In genomic region chr7:148722340-148723165, GRCh38 we compare ENCODE assay signal across 10 cellular contexts. TPM values are rescaled to one million over a fixed set of nuclear protein-coding genes. Genes with fewer than 3 reads are reported as not detected.
DNase-seq lines count a peak whose midpoint lies in the region; ATAC-seq and TF ChIP-seq lines count a peak whose summit lies in the region.
"Had no signal": no experiment of that assay in that cellular context is flagged by ENCODE, and none has a peak within 500 bp of the region (broad histone marks: within the 10 kb centered on the region; RNA-seq: fewer than 3 reads in every experiment).

No MANE protein-coding gene starts in this region.

- no peaks in the 10 kb centered on the region for H3K27me3 Mint-ChIP-seq in activated T-cell treated with anti-CD3 and anti-CD28 coated beads, Interleukin-2, amount 50 U/mL, for 24 hours
- peaks cover 1% of the 10 kb centered on the region for H3K27me3 Mint-ChIP-seq in glutamatergic neuron (ENCODE audit: unreplicated experiment)
- no peaks in the 10 kb centered on the region for H3K27me3 Mint-ChIP-seq in stimulated activated naive CD8-positive, alpha-beta T cell treated with anti-CD3 and anti-CD28 coated beads, Interleukin-15, amount 100 ng/mL, for 72 hours
- no peaks in the 10 kb centered on the region for H3K27me3 Mint-ChIP-seq in activated CD4-positive, alpha-beta memory T cell treated with anti-CD3 and anti-CD28 coated beads for 36 hours
- H3K27me3 Mint-ChIP-seq: B cell had no signal

- CTCF ChIA-PET in activated CD4-positive, alpha-beta memory T cell treated with anti-CD3 and anti-CD28 coated beads for 36 hours (lab: Charles Lee) = interaction anchor here (0.9 to 1.4 kb wide), 2 partner anchors 31 to 138 kb away, joined by 3 read pairs; no protein-coding TSS in a partner anchor

- H3K4me1 Mint-ChIP-seq in activated T-cell treated with anti-CD3 and anti-CD28 coated beads, Interleukin-2, amount 50 U/mL, for 24 hours (ENCODE audit: low read depth) = peaks cover 92% of the 10 kb centered on the region
- peaks cover 52% of the 10 kb centered on the region for H3K4me1 Mint-ChIP-seq in glutamatergic neuron (ENCODE audit: low read depth, unreplicated experiment)
- H3K4me1 Mint-ChIP-seq in stimulated activated naive CD8-positive, alpha-beta T cell treated with anti-CD3 and anti-CD28 coated beads, Interleukin-15, amount 100 ng/mL, for 72 hours = peaks cover 75% of the 10 kb centered on the region
- H3K4me1 Mint-ChIP-seq in activated CD4-positive, alpha-beta memory T cell treated with anti-CD3 and anti-CD28 coated beads for 36 hours (ENCODE audit: low read depth) = peaks cover 81% of the 10 kb centered on the region

- no peaks in the 10 kb centered on the region for H3K9me3 Mint-ChIP-seq in activated T-cell treated with anti-CD3 and anti-CD28 coated beads, Interleukin-2, amount 50 U/mL, for 24 hours
- peaks cover 6% of the 10 kb centered on the region for H3K9me3 Mint-ChIP-seq in glutamatergic neuron (ENCODE audit: unreplicated experiment)
- no peaks in the 10 kb centered on the region for H3K9me3 Mint-ChIP-seq in stimulated activated naive CD8-positive, alpha-beta T cell treated with anti-CD3 and anti-CD28 coated beads, Interleukin-15, amount 100 ng/mL, for 72 hours
- H3K9me3 Mint-ChIP-seq in activated CD4-positive, alpha-beta memory T cell treated with anti-CD3 and anti-CD28 coated beads for 36 hours = no peaks in the 10 kb centered on the region

- H3K4me3 Mint-ChIP-seq in activated T-cell treated with anti-CD3 and anti-CD28 coated beads, Interleukin-2, amount 50 U/mL, for 24 hours = no peak overlapping the region
- H3K4me3 Mint-ChIP-seq in glutamatergic neuron (ENCODE audit: unreplicated experiment) = no peak overlapping the region
- H3K4me3 Mint-ChIP-seq in stimulated activated naive CD8-positive, alpha-beta T cell treated with anti-CD3 and anti-CD28 coated beads, Interleukin-15, amount 100 ng/mL, for 72 hours = peak overlapping the region; percentile 21 to 24
- no peak overlapping the region for H3K4me3 Mint-ChIP-seq in activated CD4-positive, alpha-beta memory T cell treated with anti-CD3 and anti-CD28 coated beads for 36 hours
- H3K4me3 Mint-ChIP-seq: B cell had no signal

- no peak for TF ChIP-seq CTCF in glutamatergic neuron (IDR thresholded peaks at IDR 0.05; ENCODE audit: partially characterized antibody, unreplicated experiment)

- POLR2A ChIA-PET in activated CD4-positive, alpha-beta memory T cell treated with anti-CD3 and anti-CD28 coated beads for 36 hours (lab: Charles Lee) = interaction anchor here (1.4 kb wide), 1 partner anchor 19 kb away, joined by 3 read pairs; no protein-coding TSS in a partner anchor

- ATAC-seq in stimulated activated naive CD8-positive, alpha-beta T cell treated with anti-CD3 and anti-CD28 coated beads, Interleukin-15, amount 100 ng/mL, for 72 hours = peak; percentile 73

- H3K27ac Mint-ChIP-seq in activated T-cell treated with anti-CD3 and anti-CD28 coated beads, Interleukin-2, amount 50 U/mL, for 24 hours = peak overlapping the region; percentile 80
- H3K27ac Mint-ChIP-seq in glutamatergic neuron (ENCODE audit: unreplicated experiment) = peak overlapping the region; percentile 41
- H3K27ac Mint-ChIP-seq in stimulated activated naive CD8-positive, alpha-beta T cell treated with anti-CD3 and anti-CD28 coated beads, Interleukin-15, amount 100 ng/mL, for 72 hours = peak overlapping the region; percentile 66 to 81
- no peak overlapping the region for H3K27ac Mint-ChIP-seq in activated CD4-positive, alpha-beta memory T cell treated with anti-CD3 and anti-CD28 coated beads for 36 hours
- H3K27ac Mint-ChIP-seq: B cell had no signal

- H3K36me3 Mint-ChIP-seq in activated T-cell treated with anti-CD3 and anti-CD28 coated beads, Interleukin-2, amount 50 U/mL, for 24 hours (ENCODE audit: low read depth) = peaks cover 17% of the 10 kb centered on the region
- H3K36me3 Mint-ChIP-seq in glutamatergic neuron (ENCODE audit: unreplicated experiment) = no peaks in the 10 kb centered on the region
- H3K36me3 Mint-ChIP-seq in activated CD4-positive, alpha-beta memory T cell treated with anti-CD3 and anti-CD28 coated beads for 36 hours = no peaks in the 10 kb centered on the region

- intact Hi-C loops in activated CD4-positive, alpha-beta memory T cell treated with anti-CD3 and anti-CD28 coated beads for 36 hours (cut with micrococcal nuclease) = loop anchor here (1.0 kb wide), 1 partner anchor 22 kb away; no protein-coding TSS in a partner anchor
- intact Hi-C loops in posterior cingulate gyrus (cut with DNase I) = no loop called here

- DNase-seq in activated T-cell treated with anti-CD3 and anti-CD28 coated beads, Interleukin-2, amount 50 U/mL, for 24 hours = no peak
- DNase-seq in activated T-cell treated with anti-CD3 and anti-CD28 coated beads for 4 hours (no peak), SHP77 treated with DMSO at 0.1 percent for 48 hours (lab: John Stamatoyannopoulos, UW) (peak; percentile 13), glutamatergic neuron (no peak), T-helper 1 cell (no peak), posterior cingulate gyrus (no peak)
- no peak for DNase-seq in stimulated activated naive CD8-positive, alpha-beta T cell treated with anti-CD3 and anti-CD28 coated beads, Interleukin-15, amount 100 ng/mL, for 72 hours
- DNase-seq in activated CD4-positive, alpha-beta memory T cell treated with anti-CD3 and anti-CD28 coated beads for 36 hours = no peak
- DNase-seq: kidney had no signal

RNA-seq across cellular contexts. Expression of gene CUL1, which starts 23.9 kb away (rescaled TPM):
- total RNA-seq in glutamatergic neuron (ENCODE audit: unreplicated experiment) = 65.0 TPM
- 10 to 100 TPM; 64.7 to 69.6 TPM for total RNA-seq in activated CD4-positive, alpha-beta memory T cell treated with anti-CD3 and anti-CD28 coated beads for 36 hours

Comparison
In these comparisons a context has a peak if more than half of its experiments do, and no peak if none do; other contexts are left out.
1. H3K4me3 Mint-ChIP-seq: peak in stimulated activated naive CD8-positive, alpha-beta T cell treated with anti-CD3 and anti-CD28 coated beads, Interleukin-15, amount 100 ng/mL, for 72 hours (2 of 2); none in activated T-cell treated with anti-CD3 and anti-CD28 coated beads, Interleukin-2, amount 50 U/mL, for 24 hours (single experiment), glutamatergic neuron (single experiment) and activated CD4-positive, alpha-beta memory T cell treated with anti-CD3 and anti-CD28 coated beads for 36 hours (single experiment).